8 cellular contexts compared by ENCODE assay signal in the genomic region with DNA sequence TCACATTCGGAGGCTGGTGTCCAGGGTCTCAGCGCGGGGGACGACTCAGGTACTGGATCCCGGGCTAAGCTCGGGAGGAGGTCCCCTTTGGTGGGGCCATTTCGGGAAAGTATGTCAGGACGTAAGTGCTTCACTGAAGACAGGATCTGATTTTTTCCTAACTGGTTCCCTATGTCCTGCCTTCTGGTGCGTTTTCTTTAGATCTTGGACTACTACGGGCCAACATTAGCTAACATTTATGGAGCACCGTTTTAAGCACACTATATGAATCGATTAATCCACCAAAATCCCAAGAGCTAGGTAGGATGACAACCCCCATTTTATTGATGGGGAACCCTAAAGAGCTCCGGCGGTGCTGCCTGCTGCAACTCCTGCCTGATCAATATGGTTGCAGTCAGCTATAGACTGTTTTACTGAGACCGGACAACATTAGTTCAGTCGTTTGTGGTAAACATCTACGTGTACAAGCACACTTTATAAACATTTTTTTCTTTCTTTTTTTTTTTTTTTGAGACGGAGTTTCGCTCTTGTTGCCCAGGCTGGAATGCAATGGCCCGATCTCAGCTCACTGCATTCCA. TPM values are rescaled to one million over a fixed set of nuclear protein-coding genes. Genes with fewer than 3 reads are reported as not detected.
DNase-seq lines count a peak whose midpoint lies in the region; ATAC-seq, FAIRE-seq and TF ChIP-seq lines count a peak whose summit lies in the region.

No MANE protein-coding gene starts in this region.

- peak overlapping the region; percentile 40 to 98 (median 94); a peak in 21 of 22 replicates for H3K27ac ChIP-seq in BLaER1 treated with 17β-estradiol and CSF1 and Interleukin-3, amounts not matched to agents 10 nM and 100 nM
- H3K27ac ChIP-seq in ascending aorta (peak overlapping the region; percentile 42 to 69), HepG2 (ENCODE audit: extremely low read length, insufficient read depth, low read length) (peak overlapping the region; percentile 91), tibial nerve (peak overlapping the region; percentile 42 to 84 (median 70))

- no peaks in the 10 kb centered on the region for H3K27me3 ChIP-seq in BLaER1 treated with 17β-estradiol and CSF1 and Interleukin-3, amounts not matched to agents 10 nM and 100 nM
- H3K27me3 ChIP-seq in ascending aorta: no peaks in the 10 kb centered on the region
- no peaks in the 10 kb centered on the region; a peak in 1 of 5 replicates for H3K27me3 ChIP-seq in HepG2 (ENCODE audit: control insufficient read depth in 1 of 2, insufficient read depth in 2 of 2, low read length in 2 of 2)
- no peaks in the 10 kb centered on the region for H3K27me3 ChIP-seq in tibial nerve

- TF ChIP-seq CTCF in ascending aorta (IDR thresholded peaks at IDR 0.05) (no peak), HepG2 (CRISPR knock-in tag; IDR thresholded peaks at IDR 0.05) (no peak), tibial nerve (IDR thresholded peaks at IDR 0.05) (no peak)

- POLR2A ChIA-PET in HepG2 (lab: Yijun Ruan, JAX): interaction anchor here (0.7 to 9.4 kb wide), 29 partner anchors 9 to 1381 kb away, joined by 3 to 362 read pairs (median 9); partner anchors contain the start of genes B3GAT3, C11orf98, CSKMT and HNRNPUL2

- H4K20me1 ChIP-seq in BLaER1 treated with 17β-estradiol and CSF1 and Interleukin-3, amounts not matched to agents 10 nM and 100 nM: peaks cover 37 to 44% (median 41%) of the 10 kb centered on the region in 11 experiments
- H4K20me1 ChIP-seq in HepG2 (ENCODE audit: insufficient read depth, low read length): peaks cover 34% of the 10 kb centered on the region

- TF ChIP-seq POLR2A in HepG2 (IDR thresholded peaks at IDR 0.05; ENCODE audit: insufficient read depth in 1 of 2, low read depth in 2 of 2, low read length in 2 of 2) (no peak), tibial nerve (IDR thresholded peaks at IDR 0.05) (no peak)

- no peak for FAIRE-seq in HepG2 (lab: Jason Lieb, UNC)

- peak overlapping the region; percentile 80 to 99 (median 95) for H3K9ac ChIP-seq in BLaER1 treated with 17β-estradiol and CSF1 and Interleukin-3, amounts not matched to agents 10 nM and 100 nM
- H3K9ac ChIP-seq in HepG2 (ENCODE audit: insufficient read depth, low read depth, low read length): peak overlapping the region; percentile 99

- peak overlapping the region; percentile 82 to 96 (median 89) for H3K4me3 ChIP-seq in BLaER1 treated with 17β-estradiol and CSF1 and Interleukin-3, amounts not matched to agents 10 nM and 100 nM
- H3K4me3 ChIP-seq in ascending aorta: peak overlapping the region; percentile 77 to 78
- peak overlapping the region; percentile 59 to 86 (median 78) for H3K4me3 ChIP-seq in HepG2 (replicated peaks in 1 of 3; ENCODE audit: insufficient read depth in 1 of 3, low read depth in 2 of 3, low read length in 3 of 3)
- H3K4me3 ChIP-seq in tibial nerve: peak overlapping the region; percentile 63 to 80 (median 73)

- TF ChIP-seq RAD21 in HepG2 (CRISPR knock-in tag; IDR thresholded peaks at IDR 0.05): no peak

- no peak overlapping the region for H2AFZ ChIP-seq in HepG2 (ENCODE audit: low read length)

- peak overlapping the region; percentile 82 to 97 (median 92) for H3K4me2 ChIP-seq in BLaER1 treated with 17β-estradiol and CSF1 and Interleukin-3, amounts not matched to agents 10 nM and 100 nM
- peak overlapping the region; percentile 97 for H3K4me2 ChIP-seq in HepG2 (ENCODE audit: low read depth, low read length)

- no peaks in the 10 kb centered on the region; a peak in 2 of 22 replicates for H3K9me3 ChIP-seq in BLaER1 treated with 17β-estradiol and CSF1 and Interleukin-3, amounts not matched to agents 10 nM and 100 nM (replicated peaks in 1 of 11)
- H3K9me3 ChIP-seq in ascending aorta: no peaks in the 10 kb centered on the region
- no peaks in the 10 kb centered on the region for H3K9me3 ChIP-seq in HepG2 (ENCODE audit: low read length)
- H3K9me3 ChIP-seq in tibial nerve: no peaks in the 10 kb centered on the region

- CTCF ChIA-PET in HepG2 (lab: Yijun Ruan, JAX; ENCODE audit: low intra/inter-chr PET ratio, low total read pairs): no interaction called here

- intact Hi-C loops in ascending aorta (cut with DNase I) (loop anchor here (5.0 kb wide), 1 partner anchor 129 kb away; the partner anchor contains the start of genes HNRNPUL2 and TTC9C), HepG2 (cut with micrococcal nuclease; ENCODE audit: unreplicated experiment) (loop anchor here (1.0 kb wide), 1 partner anchor 25 kb away; no protein-coding TSS in a partner anchor)

- TSS peak; percentile 92 for BruUV-seq in HepG2 (replicated peaks; lab: Mats Ljungman, UMichigan)

- under 1% methylated on average over 15 of the region's 20 CpGs for WGBS in HepG2 (ENCODE audit: low lambda C conversion rate)
- 5 to 9% methylated on average over 20 of the region's 20 CpGs for WGBS in tibial nerve, 2 donors

- in situ Hi-C loops in HepG2 (cut with HindIII; ENCODE audit: extremely low pct_ligation_motif_present, low pct_unique_long_range_greater_than_20kb): no loop called here

- peaks cover 36 to 50% (median 38%) of the 10 kb centered on the region in 11 experiments for H3K36me3 ChIP-seq in BLaER1 treated with 17β-estradiol and CSF1 and Interleukin-3, amounts not matched to agents 10 nM and 100 nM
- H3K36me3 ChIP-seq in ascending aorta (peaks cover 20 to 29% of the 10 kb centered on the region in 2 donors), HepG2 (replicated peaks in 1 of 2; ENCODE audit: control insufficient read depth in 1 of 2, insufficient read depth in 2 of 2, low read length in 2 of 2) (peaks cover 11 to 33% of the 10 kb centered on the region in 2 experiments), tibial nerve (peaks cover 0 to 28% (median 4%) of the 10 kb centered on the region in 3 donors)

- peaks cover 65% of the 10 kb centered on the region for H3K79me2 ChIP-seq in HepG2 (ENCODE audit: insufficient read depth, low read length)

- TF ChIP-seq EP300 in HepG2 (IDR thresholded peaks at IDR 0.05; ENCODE audit: low read depth in 2 of 2, low read length in 2 of 2) (no peak), HepG2 (CRISPR knock-in tag; IDR thresholded peaks at IDR 0.05; ENCODE audit: borderline replicate concordance) (no peak), tibial nerve (IDR thresholded peaks at IDR 0.05) (no peak)

- ATAC-seq in HG03196 (IDR thresholded peaks at IDR 0.05; ENCODE audit: unreplicated experiment) (peak; percentile 6), HepG2 (0 out of 3 replicates have a peak, but pooled peaks have one; percentile 8), GM18868 (IDR thresholded peaks at IDR 0.05; ENCODE audit: unreplicated experiment) (no peak)

- H3K4me1 ChIP-seq in BLaER1 treated with 17β-estradiol and CSF1 and Interleukin-3, amounts not matched to agents 10 nM and 100 nM: peaks cover 53 to 69% (median 61%) of the 10 kb centered on the region in 10 experiments
- H3K4me1 ChIP-seq in ascending aorta (peaks cover 10 to 15% of the 10 kb centered on the region in 2 donors), HepG2 (ENCODE audit: insufficient read depth, low read length) (peaks cover 77% of the 10 kb centered on the region), tibial nerve (peaks cover 3 to 38% (median 20%) of the 10 kb centered on the region in 4 donors)

- no peak for DNase-seq in ascending aorta (ENCODE audit: low spot score in 2 of 2)
- DNase-seq in HepG2 (ENCODE audit: low spot score): no peak
- no peak for DNase-seq in tibial nerve (ENCODE audit: low spot score in 2 of 2)
- DNase-seq in NCI-H1694 (lab: John Stamatoyannopoulos, UW): no peak
- DNase-seq in EL: no peak

RNA-seq across cellular contexts. Expression of gene WDR74, which starts 17.0 kb away (rescaled TPM):
- total RNA-seq in ascending aorta: 28.7 TPM
- 68.4 and 83.3 TPM in 2 replicates for total RNA-seq in HepG2 (2016; rRNA removed; fragmentation: Illumina TruSeq; extraction: Trizol)
- 73.1 and 74.3 TPM in 2 replicates for total RNA-seq in HepG2 (2016; cell fraction: cytosol; rRNA removed; fragmentation: Illumina TruSeq; extraction: Trizol; ENCODE audit: low read depth)
- 64.4 and 81.2 TPM in 2 replicates for total RNA-seq in HepG2 (2016; cell fraction: insoluble cytoplasmic fraction; rRNA removed; fragmentation: Illumina TruSeq; extraction: Trizol)
- total RNA-seq in HepG2 (2016; cell fraction: membrane; rRNA removed; fragmentation: Illumina TruSeq; extraction: Trizol): 35.8 and 38.0 TPM in 2 replicates
- 65.9 and 69.3 TPM in 2 replicates for total RNA-seq in HepG2 (2016; cell fraction: nucleus; rRNA removed; fragmentation: Illumina TruSeq; extraction: Trizol)
- 77.0 and 84.6 TPM in 2 replicates for polyA plus RNA-seq in HepG2 (2011; rRNA removed)
- polyA plus RNA-seq in HepG2 (2011; cell fraction: cytosol; rRNA removed): 65.2 and 92.4 TPM in 2 replicates
- polyA plus RNA-seq in HepG2 (2011; cell fraction: nucleus; rRNA removed): 200 and 217 TPM in 2 replicates
- polyA plus RNA-seq in HepG2 (2012): 46.6 and 65.2 TPM in 2 replicates
- 14.6 and 16.3 TPM in 2 replicates for polyA plus RNA-seq in HepG2 (2016; cell fraction: cytosol; fragmentation: Illumina TruSeq; extraction: Trizol; ENCODE audit: low read depth)
- polyA plus RNA-seq in HepG2 (2016; cell fraction: insoluble cytoplasmic fraction; fragmentation: Illumina TruSeq; extraction: Trizol; ENCODE audit: low read depth): 58.9 and 67.1 TPM in 2 replicates
- polyA plus RNA-seq in HepG2 (2016; cell fraction: membrane; fragmentation: Illumina TruSeq; extraction: Trizol; ENCODE audit: low read depth): 19.3 and 20.8 TPM in 2 replicates
- polyA plus RNA-seq in HepG2 (2016; cell fraction: nucleus; fragmentation: Illumina TruSeq; extraction: Trizol; ENCODE audit: insufficient read depth, low read depth): 134 and 146 TPM in 2 replicates
- polyA minus RNA-seq in HepG2 (2011; rRNA and poly(A)+ RNA removed; ENCODE audit: low replicate concordance): 110 and 251 TPM in 2 replicates
- 31.0 and 38.8 TPM in 2 replicates for polyA minus RNA-seq in HepG2 (2011; cell fraction: cytosol; rRNA and poly(A)+ RNA removed)
- 217 and 271 TPM in 2 replicates for polyA minus RNA-seq in HepG2 (2011; cell fraction: nucleus; rRNA and poly(A)+ RNA removed)
- total RNA-seq in tibial nerve: 10 to 100 TPM; 31.7 to 75.0 (median 48.0) TPM

RNA-seq across cellular contexts. Expression of gene TEX54, which starts 23.8 kb away (rescaled TPM):
- total RNA-seq in ascending aorta (not detected), HepG2 (2016; rRNA removed; fragmentation: Illumina TruSeq; extraction: Trizol) (not detected in 2 replicates), tibial nerve (not detected)
- total RNA-seq in HepG2 (2016; cell fraction: cytosol; rRNA removed; fragmentation: Illumina TruSeq; extraction: Trizol; ENCODE audit: low read depth): not detected in 2 replicates
- total RNA-seq in HepG2 (2016; cell fraction: insoluble cytoplasmic fraction; rRNA removed; fragmentation: Illumina TruSeq; extraction: Trizol): not detected in 2 replicates
- not detected in 2 replicates for total RNA-seq in HepG2 (2016; cell fraction: membrane; rRNA removed; fragmentation: Illumina TruSeq; extraction: Trizol)
- total RNA-seq in HepG2 (2016; cell fraction: nucleus; rRNA removed; fragmentation: Illumina TruSeq; extraction: Trizol): not detected in 2 replicates
- not detected in 2 replicates for polyA plus RNA-seq in HepG2 (2011; rRNA removed)
- polyA plus RNA-seq in HepG2 (2011; cell fraction: cytosol; rRNA removed): not detected in 2 replicates
- polyA plus RNA-seq in HepG2 (2011; cell fraction: nucleus; rRNA removed): not detected in 2 replicates
- 0.55 TPM in 1 of 2 replicates, not detected in the other for polyA plus RNA-seq in HepG2 (2012)
- polyA plus RNA-seq in HepG2 (2016; cell fraction: cytosol; fragmentation: Illumina TruSeq; extraction: Trizol; ENCODE audit: low read depth): not detected in 2 replicates
- polyA plus RNA-seq in HepG2 (2016; cell fraction: insoluble cytoplasmic fraction; fragmentation: Illumina TruSeq; extraction: Trizol; ENCODE audit: low read depth): not detected in 2 replicates
- not detected in 2 replicates for polyA plus RNA-seq in HepG2 (2016; cell fraction: membrane; fragmentation: Illumina TruSeq; extraction: Trizol; ENCODE audit: low read depth)
- not detected in 2 replicates for polyA plus RNA-seq in HepG2 (2016; cell fraction: nucleus; fragmentation: Illumina TruSeq; extraction: Trizol; ENCODE audit: insufficient read depth, low read depth)
- not detected in 2 replicates for polyA minus RNA-seq in HepG2 (2011; rRNA and poly(A)+ RNA removed; ENCODE audit: low replicate concordance)
- polyA minus RNA-seq in HepG2 (2011; cell fraction: cytosol; rRNA and poly(A)+ RNA removed): not detected in 2 replicates
- polyA minus RNA-seq in HepG2 (2011; cell fraction: nucleus; rRNA and poly(A)+ RNA removed): not detected in 2 replicates

RNA-seq across cellular contexts. Expression of gene SLC3A2, which starts 24.3 kb away (rescaled TPM):
- total RNA-seq in ascending aorta (143 TPM), HepG2 (2016; rRNA removed; fragmentation: Illumina TruSeq; extraction: Trizol) (94.8 and 213 TPM in 2 replicates), tibial nerve (100 to 1,000 TPM; 108 to 148 (median 133) TPM)
- 38.0 and 39.9 TPM in 2 replicates for total RNA-seq in HepG2 (2016; cell fraction: cytosol; rRNA removed; fragmentation: Illumina TruSeq; extraction: Trizol; ENCODE audit: low read depth)
- total RNA-seq in HepG2 (2016; cell fraction: insoluble cytoplasmic fraction; rRNA removed; fragmentation: Illumina TruSeq; extraction: Trizol): 86.4 and 215 TPM in 2 replicates
- 38.3 and 41.7 TPM in 2 replicates for total RNA-seq in HepG2 (2016; cell fraction: membrane; rRNA removed; fragmentation: Illumina TruSeq; extraction: Trizol)
- 205 and 227 TPM in 2 replicates for total RNA-seq in HepG2 (2016; cell fraction: nucleus; rRNA removed; fragmentation: Illumina TruSeq; extraction: Trizol)
- polyA plus RNA-seq in HepG2 (2011; rRNA removed): 225 and 226 TPM in 2 replicates
- 197 and 232 TPM in 2 replicates for polyA plus RNA-seq in HepG2 (2011; cell fraction: cytosol; rRNA removed)
- polyA plus RNA-seq in HepG2 (2011; cell fraction: nucleus; rRNA removed): 387 TPM in 2 replicates
- polyA plus RNA-seq in HepG2 (2012): 155 and 209 TPM in 2 replicates
- polyA plus RNA-seq in HepG2 (2016; cell fraction: cytosol; fragmentation: Illumina TruSeq; extraction: Trizol; ENCODE audit: low read depth): 14.6 and 16.2 TPM in 2 replicates
- 86.8 and 89.1 TPM in 2 replicates for polyA plus RNA-seq in HepG2 (2016; cell fraction: insoluble cytoplasmic fraction; fragmentation: Illumina TruSeq; extraction: Trizol; ENCODE audit: low read depth)
- 14.4 and 19.1 TPM in 2 replicates for polyA plus RNA-seq in HepG2 (2016; cell fraction: membrane; fragmentation: Illumina TruSeq; extraction: Trizol; ENCODE audit: low read depth)
- 322 and 351 TPM in 2 replicates for polyA plus RNA-seq in HepG2 (2016; cell fraction: nucleus; fragmentation: Illumina TruSeq; extraction: Trizol; ENCODE audit: insufficient read depth, low read depth)
- polyA minus RNA-seq in HepG2 (2011; rRNA and poly(A)+ RNA removed; ENCODE audit: low replicate concordance): 232 and 734 TPM in 2 replicates
- 189 and 204 TPM in 2 replicates for polyA minus RNA-seq in HepG2 (2011; cell fraction: cytosol; rRNA and poly(A)+ RNA removed)
- polyA minus RNA-seq in HepG2 (2011; cell fraction: nucleus; rRNA and poly(A)+ RNA removed): 166 and 194 TPM in 2 replicates

RNA-seq across cellular contexts. Expression of gene STX5, which starts 24.6 kb away (rescaled TPM):
- total RNA-seq in ascending aorta (40.3 TPM), HepG2 (2016; rRNA removed; fragmentation: Illumina TruSeq; extraction: Trizol) (26.9 and 29.2 TPM in 2 replicates), tibial nerve (10 to 100 TPM; 25.9 to 39.1 (median 29.2) TPM)
- 11.5 and 13.1 TPM in 2 replicates for total RNA-seq in HepG2 (2016; cell fraction: cytosol; rRNA removed; fragmentation: Illumina TruSeq; extraction: Trizol; ENCODE audit: low read depth)
- 28.7 and 31.4 TPM in 2 replicates for total RNA-seq in HepG2 (2016; cell fraction: insoluble cytoplasmic fraction; rRNA removed; fragmentation: Illumina TruSeq; extraction: Trizol)
- total RNA-seq in HepG2 (2016; cell fraction: membrane; rRNA removed; fragmentation: Illumina TruSeq; extraction: Trizol): 21.4 and 25.5 TPM in 2 replicates
- 19.8 and 21.0 TPM in 2 replicates for total RNA-seq in HepG2 (2016; cell fraction: nucleus; rRNA removed; fragmentation: Illumina TruSeq; extraction: Trizol)
- 30.0 and 36.6 TPM in 2 replicates for polyA plus RNA-seq in HepG2 (2011; rRNA removed)
- 40.4 and 44.3 TPM in 2 replicates for polyA plus RNA-seq in HepG2 (2011; cell fraction: cytosol; rRNA removed)
- 58.1 and 64.7 TPM in 2 replicates for polyA plus RNA-seq in HepG2 (2011; cell fraction: nucleus; rRNA removed)
- polyA plus RNA-seq in HepG2 (2012): 34.4 and 38.4 TPM in 2 replicates
- polyA plus RNA-seq in HepG2 (2016; cell fraction: cytosol; fragmentation: Illumina TruSeq; extraction: Trizol; ENCODE audit: low read depth): 16.7 and 21.3 TPM in 2 replicates
- 46.7 and 47.9 TPM in 2 replicates for polyA plus RNA-seq in HepG2 (2016; cell fraction: insoluble cytoplasmic fraction; fragmentation: Illumina TruSeq; extraction: Trizol; ENCODE audit: low read depth)
- polyA plus RNA-seq in HepG2 (2016; cell fraction: membrane; fragmentation: Illumina TruSeq; extraction: Trizol; ENCODE audit: low read depth): 24.0 and 30.0 TPM in 2 replicates
- 28.2 and 33.5 TPM in 2 replicates for polyA plus RNA-seq in HepG2 (2016; cell fraction: nucleus; fragmentation: Illumina TruSeq; extraction: Trizol; ENCODE audit: insufficient read depth, low read depth)
- polyA minus RNA-seq in HepG2 (2011; rRNA and poly(A)+ RNA removed; ENCODE audit: low replicate concordance): 75.1 and 110 TPM in 2 replicates
- 15.7 and 21.4 TPM in 2 replicates for polyA minus RNA-seq in HepG2 (2011; cell fraction: cytosol; rRNA and poly(A)+ RNA removed)
- 39.8 and 49.6 TPM in 2 replicates for polyA minus RNA-seq in HepG2 (2011; cell fraction: nucleus; rRNA and poly(A)+ RNA removed)

RNA-seq across cellular contexts. Expression of gene NXF1, which starts 51.2 kb away (rescaled TPM):
- total RNA-seq in ascending aorta: 41.8 TPM
- 26.2 and 30.9 TPM in 2 replicates for total RNA-seq in HepG2 (2016; rRNA removed; fragmentation: Illumina TruSeq; extraction: Trizol)
- 6.3 and 6.4 TPM in 2 replicates for total RNA-seq in HepG2 (2016; cell fraction: cytosol; rRNA removed; fragmentation: Illumina TruSeq; extraction: Trizol; ENCODE audit: low read depth)
- total RNA-seq in HepG2 (2016; cell fraction: insoluble cytoplasmic fraction; rRNA removed; fragmentation: Illumina TruSeq; extraction: Trizol): 26.3 and 28.4 TPM in 2 replicates
- 7.6 and 10.4 TPM in 2 replicates for total RNA-seq in HepG2 (2016; cell fraction: membrane; rRNA removed; fragmentation: Illumina TruSeq; extraction: Trizol)
- 34.7 and 37.1 TPM in 2 replicates for total RNA-seq in HepG2 (2016; cell fraction: nucleus; rRNA removed; fragmentation: Illumina TruSeq; extraction: Trizol)
- polyA plus RNA-seq in HepG2 (2011; rRNA removed): 30.4 and 39.7 TPM in 2 replicates
- polyA plus RNA-seq in HepG2 (2011; cell fraction: cytosol; rRNA removed): 18.7 and 20.6 TPM in 2 replicates
- 353 and 401 TPM in 2 replicates for polyA plus RNA-seq in HepG2 (2011; cell fraction: nucleus; rRNA removed)
- polyA plus RNA-seq in HepG2 (2012): 36.2 and 63.4 TPM in 2 replicates
- polyA plus RNA-seq in HepG2 (2016; cell fraction: cytosol; fragmentation: Illumina TruSeq; extraction: Trizol; ENCODE audit: low read depth): 5.1 and 5.2 TPM in 2 replicates
- polyA plus RNA-seq in HepG2 (2016; cell fraction: insoluble cytoplasmic fraction; fragmentation: Illumina TruSeq; extraction: Trizol; ENCODE audit: low read depth): 49.2 and 51.6 TPM in 2 replicates
- polyA plus RNA-seq in HepG2 (2016; cell fraction: membrane; fragmentation: Illumina TruSeq; extraction: Trizol; ENCODE audit: low read depth): 10.3 and 10.6 TPM in 2 replicates
- polyA plus RNA-seq in HepG2 (2016; cell fraction: nucleus; fragmentation: Illumina TruSeq; extraction: Trizol; ENCODE audit: insufficient read depth, low read depth): 134 and 143 TPM in 2 replicates
- polyA minus RNA-seq in HepG2 (2011; rRNA and poly(A)+ RNA removed; ENCODE audit: low replicate concordance): 24.4 and 74.3 TPM in 2 replicates
- polyA minus RNA-seq in HepG2 (2011; cell fraction: cytosol; rRNA and poly(A)+ RNA removed): 11.6 and 13.2 TPM in 2 replicates
- 56.4 and 77.8 TPM in 2 replicates for polyA minus RNA-seq in HepG2 (2011; cell fraction: nucleus; rRNA and poly(A)+ RNA removed)
- total RNA-seq in tibial nerve: 10 to 100 TPM; 51.3 to 94.4 (median 67.0) TPM
